30 cellular contexts compared by ENCODE assay signal in the genomic region with DNA sequence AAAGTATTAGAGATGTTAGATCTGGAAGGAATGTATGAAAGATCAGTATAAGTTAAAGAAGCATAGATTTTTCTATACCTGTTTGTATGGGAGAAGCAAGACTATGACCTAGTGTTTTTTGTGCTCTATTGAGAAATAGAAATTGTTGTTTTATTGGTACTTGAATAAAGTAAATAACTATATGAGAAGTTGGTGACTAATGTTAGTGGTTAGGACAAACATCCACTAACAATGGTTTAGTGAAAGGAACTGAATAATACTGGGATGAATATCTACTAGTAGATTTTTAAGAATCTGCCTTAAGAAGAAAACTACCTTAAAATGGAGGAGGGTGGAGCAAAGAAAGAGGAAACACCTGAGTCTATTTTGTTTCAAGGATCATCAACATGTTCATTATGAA.
"Had no signal": no experiment of that assay in that cellular context is flagged by ENCODE, and none has a peak within 500 bp of the region (broad histone marks: within the 10 kb centered on the region; RNA-seq: fewer than 3 reads in every experiment).

No MANE protein-coding gene starts in this region.

- H3K27ac ChIP-seq: adrenal gland, esophagus muscularis mucosa, foreskin keratinocyte, gastrocnemius medialis, heart right ventricle, hepatocyte had no signal

- H3K4me3 ChIP-seq: adrenal gland, esophagus muscularis mucosa, gastrocnemius medialis, heart right ventricle, hepatocyte had no signal

- H3K36me3 ChIP-seq: adrenal gland, esophagus muscularis mucosa, gastrocnemius medialis, heart right ventricle had no signal

- H3K9me3 ChIP-seq: adrenal gland, esophagus muscularis mucosa, gastrocnemius medialis had no signal

- DNase-seq: activated CD4-positive, alpha-beta memory T cell treated with anti-CD3 and anti-CD28 coated beads for 36 hours; activated CD4-positive, alpha-beta T cell treated with anti-CD3 and anti-CD28 coated beads for 36 hours; activated CD4-positive, alpha-beta T cell treated with anti-CD3 and anti-CD28 coated beads, Interleukin-2, amount 10 ng/mL, durations not matched to agents 24 days and 14 days; activated CD4-positive, CD25-positive, alpha-beta regulatory T cell; activated CD4-positive, CD25-positive, alpha-beta regulatory T cell treated with anti-CD3 and anti-CD28 coated beads, Interleukin-2, amount 50 U/mL, for 72 hours; activated CD8-positive, alpha-beta memory T cell treated with anti-CD3 and anti-CD28 coated beads, Interleukin-2, amount 10 ng/mL, durations not matched to agents 7 days and 5 days; activated CD8-positive, alpha-beta memory T cell treated with anti-CD3 and anti-CD28 coated beads, Interleukin-2, amount 50 U/mL, for 4 hours; activated CD8-positive, alpha-beta T cell treated with anti-CD3 and anti-CD28 coated beads, Interleukin-2, amount 10 ng/mL, durations not matched to agents 7 days and 5 days; activated effector memory CD4-positive, alpha-beta T cell treated with anti-CD3 and anti-CD28 coated beads, Interleukin-2, amount 50 U/mL, for 16 hours; activated naive CD4-positive, alpha-beta T cell treated with anti-CD3 and anti-CD28 coated beads for 36 hours; activated naive CD8-positive, alpha-beta T cell treated with anti-CD3 and anti-CD28 coated beads for 36 hours; activated naive CD8-positive, alpha-beta T cell treated with anti-CD3 and anti-CD28 coated beads, Interleukin-2, amount 50 U/mL, for 24 hours; activated T-cell treated with anti-CD3 and anti-CD28 coated beads, Interleukin-2, amount 50 U/mL, for 1 hour; activated T-cell treated with anti-CD3 and anti-CD28 coated beads, Interleukin-2, amount 50 U/mL, for 48 hours; adrenal gland; amygdala; aorta; caudate nucleus; cortex of kidney; effector CD8-positive, alpha-beta T cell; endodermal cell; erythroblast; foreskin keratinocyte; gastrocnemius medialis; glutamatergic neuron; heart right ventricle; T-helper 2 cell had no signal

- H3K27me3 ChIP-seq: adrenal gland, esophagus muscularis mucosa, foreskin keratinocyte, gastrocnemius medialis, heart right ventricle, hepatocyte had no signal

- ATAC-seq: activated CD4-positive, alpha-beta T cell treated with anti-CD3 and anti-CD28 coated beads for 36 hours; activated CD8-positive, alpha-beta memory T cell treated with anti-CD3 and anti-CD28 coated beads, Interleukin-2, amount 10 ng/mL, durations not matched to agents 7 days and 5 days; activated CD8-positive, alpha-beta T cell treated with anti-CD3 and anti-CD28 coated beads, Interleukin-2, amount 10 ng/mL, durations not matched to agents 7 days and 5 days; activated naive CD8-positive, alpha-beta T cell treated with anti-CD3 and anti-CD28 coated beads, Interleukin-2, amount 50 U/mL, for 24 hours; foreskin keratinocyte; gastrocnemius medialis; heart right ventricle had no signal

- H3K4me2 ChIP-seq: hepatocyte had no signal

- FAIRE-seq: colon had no signal

- H3K4me1 ChIP-seq: adrenal gland, esophagus muscularis mucosa, foreskin keratinocyte, gastrocnemius medialis, heart right ventricle had no signal

- H2AFZ ChIP-seq: hepatocyte had no signal

- H3K79me2 ChIP-seq: hepatocyte had no signal
